In the genomic region with DNA sequence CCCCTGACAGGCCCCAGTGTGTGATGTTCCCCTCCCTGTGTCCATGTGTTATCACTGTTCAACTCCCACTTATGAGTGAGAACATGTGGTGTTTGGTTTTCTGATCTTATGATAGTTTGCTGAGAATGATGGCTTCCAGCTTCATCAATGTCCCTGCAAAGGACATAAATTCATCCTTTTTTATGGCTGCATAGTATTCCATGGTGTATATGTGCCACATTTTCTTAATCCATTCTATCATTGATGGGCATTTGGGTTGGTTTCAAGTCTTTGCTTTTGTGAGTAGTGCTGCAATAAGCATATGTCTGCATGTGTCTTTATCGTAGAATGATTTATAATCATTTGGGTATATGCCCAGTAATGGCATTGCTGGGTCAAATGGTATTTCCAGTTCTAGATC, we compare ENCODE assay signal across 2 cellular contexts. TPM values are rescaled to one million over a fixed set of nuclear protein-coding genes. Genes with fewer than 3 reads are reported as not detected.
"Had no signal": no experiment of that assay in that cellular context is flagged by ENCODE, and none has a peak within 500 bp of the region (broad histone marks: within the 10 kb centered on the region; RNA-seq: fewer than 3 reads in every experiment).

No MANE protein-coding gene starts in this region.

RNA-seq across cellular contexts. Expression of a gene that starts 35.3 kb away (rescaled TPM):
- total RNA-seq: LHCN-M2, M059J had no signal
